In the genomic region with DNA sequence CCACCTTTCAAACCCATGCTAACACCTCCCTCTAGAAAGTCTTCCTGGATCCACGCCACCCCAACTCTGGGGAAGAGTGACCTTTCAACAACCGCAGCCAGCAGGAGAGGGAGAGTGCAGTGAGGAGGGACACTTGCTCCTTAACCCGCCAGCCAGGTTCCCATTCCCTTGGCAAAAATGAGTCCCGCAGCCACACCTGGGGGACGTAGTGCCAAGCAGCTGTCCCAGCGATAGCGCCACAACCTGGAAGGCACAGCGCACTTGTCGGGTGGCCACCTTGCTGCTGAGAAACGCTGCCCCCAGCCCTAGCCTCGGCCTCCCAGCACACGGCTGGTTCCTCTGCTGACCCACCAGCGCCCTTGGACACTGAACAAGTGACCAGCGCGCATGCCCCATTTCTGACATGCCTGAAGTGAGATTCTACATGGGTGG, we compare ENCODE assay signal across 20 cellular contexts.
DNase-seq lines count a peak whose midpoint lies in the region; ATAC-seq and TF ChIP-seq lines count a peak whose summit lies in the region.
"Had no signal": no experiment of that assay in that cellular context is flagged by ENCODE, and none has a peak within 500 bp of the region (broad histone marks: within the 10 kb centered on the region; RNA-seq: fewer than 3 reads in every experiment).

No MANE protein-coding gene starts in this region.

- ATAC-seq in Right ventricle myocardium superior (ENCODE audit: poor library complexity) (peak; percentile 42), left cardiac atrium (no peak)
- ATAC-seq: foreskin keratinocyte had no signal

- H3K9me3 Mint-ChIP-seq in type B pancreatic cell = no peaks in the 10 kb centered on the region
- H3K9me3 Mint-ChIP-seq: activated CD4-positive, alpha-beta memory T cell treated with anti-CD3 and anti-CD28 coated beads, Interleukin-2, amount 10 ng/mL, durations not matched to agents 7 days and 5 days had no signal

- peaks cover 15% of the 10 kb centered on the region for H3K27me3 Mint-ChIP-seq in type B pancreatic cell

- no peaks in the 10 kb centered on the region for H3K79me2 ChIP-seq in KMS-11 (ENCODE audit: insufficient read depth, low read depth)
- H3K79me2 ChIP-seq: hepatocyte had no signal

- H3K27me3 ChIP-seq in KMS-11 (ENCODE audit: insufficient read depth, low read depth) = no peaks in the 10 kb centered on the region
- H3K27me3 ChIP-seq: adrenal gland, hepatocyte had no signal

- no peaks in the 10 kb centered on the region for H3K4me1 Mint-ChIP-seq in type B pancreatic cell (ENCODE audit: unreplicated experiment)

- no peak overlapping the region for H3K27ac Mint-ChIP-seq in type B pancreatic cell
- H3K27ac Mint-ChIP-seq: activated CD4-positive, alpha-beta memory T cell treated with anti-CD3 and anti-CD28 coated beads, Interleukin-2, amount 10 ng/mL, durations not matched to agents 7 days and 5 days had no signal

- intact Hi-C loops in Right ventricle myocardium superior (cut with DNase I) (no loop called here), left cardiac atrium (cut with DNase I) (no loop called here)

- no peak overlapping the region for H3K4me3 Mint-ChIP-seq in type B pancreatic cell
- H3K4me3 Mint-ChIP-seq: activated CD4-positive, alpha-beta memory T cell treated with anti-CD3 and anti-CD28 coated beads, Interleukin-2, amount 10 ng/mL, durations not matched to agents 7 days and 5 days had no signal

- no peaks in the 10 kb centered on the region for H4K20me1 ChIP-seq in KMS-11 (ENCODE audit: insufficient read depth)

- H3K4me3 ChIP-seq in KMS-11 (IDR thresholded peaks at IDR 0.05; ENCODE audit: insufficient read depth, low read depth, low read length) = no peak overlapping the region
- H3K4me3 ChIP-seq: adrenal gland, hepatocyte, suprapubic skin had no signal

- no peaks in the 10 kb centered on the region for H3K36me3 Mint-ChIP-seq in type B pancreatic cell

- TF ChIP-seq CTCF in KMS-11 (conservative IDR thresholded peaks at IDR 0.05; ENCODE audit: low read depth, low read length) (no peak), type B pancreatic cell (conservative IDR thresholded peaks at IDR 0.05) (no peak)

- H3K4me2 ChIP-seq in KMS-11 = peak overlapping the region; percentile 94
- H3K4me2 ChIP-seq: hepatocyte had no signal

- no peak for DNase-seq in Right ventricle myocardium superior
- no peak for DNase-seq in left cardiac atrium
- DNase-seq in mesenteric fat pad (ENCODE audit: low spot score) = peak; percentile 65
- DNase-seq in type B pancreatic cell (ENCODE audit: extremely low spot score, unreplicated experiment) = peak; percentile 54
- no peak for DNase-seq in stimulated activated CD4-positive, alpha-beta T cell treated with anti-CD3 and anti-CD28 coated beads, Interleukin-12 subunit alpha, Interleukin-12 subunit beta, amount 100 ng/mL, for 4 hours
- no peak for DNase-seq in cortex of kidney (lab: John Stamatoyannopoulos, UW)
- DNase-seq: activated CD4-positive, alpha-beta memory T cell treated with anti-CD3 and anti-CD28 coated beads, Interleukin-2, amount 10 ng/mL, durations not matched to agents 7 days and 5 days; foreskin keratinocyte; Karpas-422; mammary epithelial cell; NCI-H1105; NCI-H2081; small intestine; stimulated activated CD4-positive, alpha-beta T cell treated with anti-CD3 and anti-CD28 coated beads, Interleukin-4, amount 100 ng/mL, for 24 hours; WERI-Rb-1 had no signal

- H3K9ac ChIP-seq in KMS-11 = peak overlapping the region; percentile 90

- peaks cover 69% of the 10 kb centered on the region for H3K4me1 ChIP-seq in KMS-11 (ENCODE audit: low read depth, poor library complexity, severe bottlenecking)
- H3K4me1 ChIP-seq: adrenal gland, foreskin keratinocyte, suprapubic skin had no signal

- peak overlapping the region; percentile 99 for H3K27ac ChIP-seq in KMS-11
- H3K27ac ChIP-seq: adrenal gland, epithelial cell of prostate, foreskin keratinocyte, hepatocyte, suprapubic skin, WERI-Rb-1 had no signal

- H3K36me3 ChIP-seq in KMS-11 (ENCODE audit: insufficient read depth) = no peaks in the 10 kb centered on the region
- H3K36me3 ChIP-seq: adrenal gland, suprapubic skin, WERI-Rb-1 had no signal

- H2AFZ ChIP-seq in KMS-11 (ENCODE audit: low read depth) = no peak overlapping the region
- H2AFZ ChIP-seq: hepatocyte had no signal

Comparison
In these comparisons a context has a peak if more than half of its experiments do, and no peak if none do; other contexts are left out.
1. DNase-seq: peak in mesenteric fat pad (single experiment) and type B pancreatic cell (single experiment); none in Right ventricle myocardium superior (single experiment), left cardiac atrium (single experiment), stimulated activated CD4-positive, alpha-beta T cell treated with anti-CD3 and anti-CD28 coated beads, Interleukin-12 subunit alpha, Interleukin-12 subunit beta, amount 100 ng/mL, for 4 hours (single experiment) and cortex of kidney (single experiment).